Comparison of ENCODE assay signal across 1 cellular context in genomic region chr3:101519685-101520365, GRCh38.
TF ChIP-seq lines count a peak whose summit lies in the region.

No MANE protein-coding gene starts in this region.

TF ChIP-seq in HepG2, 621 proteins besides CTCF, POLR2A, EP300 and RAD21 (continued from another document and continues in another):
- peak; percentile 18; the same call in 1 of the 2 replicates for TF ChIP-seq ISL2 (CRISPR knock-in tag; IDR thresholded peaks at IDR 0.05)
- TF ChIP-seq HMG20B (CRISPR knock-in tag; conservative IDR thresholded peaks at IDR 0.05), result no peak
- 0 out of 2 replicates have a peak, but pooled peaks have one; percentile 35 for TF ChIP-seq ARID3A (IDR thresholded peaks at IDR 0.05; ENCODE audit: low read depth, low read length)
- no peak for TF ChIP-seq ZNF3 (CRISPR knock-in tag; IDR thresholded peaks at IDR 0.05)
- no peak for TF ChIP-seq PHF5A (CRISPR knock-in tag; IDR thresholded peaks at IDR 0.05; ENCODE audit: low read depth, unreplicated experiment)
- no peak for TF ChIP-seq ZNF264 (CRISPR knock-in tag; IDR thresholded peaks at IDR 0.05)
- no peak for TF ChIP-seq NR2F2 (IDR thresholded peaks at IDR 0.05; ENCODE audit: borderline replicate concordance, low read depth)
- TF ChIP-seq POLR2AphosphoS2 (IDR thresholded peaks at IDR 0.05; ENCODE audit: low read depth, low read length), result no peak
- TF ChIP-seq ZNF644 (CRISPR knock-in tag; IDR thresholded peaks at IDR 0.05; ENCODE audit: low read depth), result peak; percentile 28; the same call in 1 of the 2 replicates
- no peak for TF ChIP-seq BCL3 (CRISPR knock-in tag; IDR thresholded peaks at IDR 0.05)
- no peak for TF ChIP-seq FOXA1 (IDR thresholded peaks at IDR 0.05)
- TF ChIP-seq FOXA1 (CRISPR knock-in tag; IDR thresholded peaks at IDR 0.05), result no peak
- no peak for TF ChIP-seq CEBPZ (IDR thresholded peaks at IDR 0.05; ENCODE audit: low read length)
- TF ChIP-seq ZNF350 (CRISPR knock-in tag; IDR thresholded peaks at IDR 0.05; ENCODE audit: borderline replicate concordance, low read depth), result no peak
- no peak for TF ChIP-seq KAT8 (CRISPR knock-in tag; IDR thresholded peaks at IDR 0.05)
- no peak for TF ChIP-seq ZBTB4 (CRISPR knock-in tag; IDR thresholded peaks at IDR 0.05; ENCODE audit: borderline replicate concordance)
- no peak for TF ChIP-seq ZNF619 (CRISPR knock-in tag; IDR thresholded peaks at IDR 0.05)
- no peak for TF ChIP-seq RBM39 (IDR thresholded peaks at IDR 0.05; ENCODE audit: low read depth, low read length, poor library complexity, severe bottlenecking)
- TF ChIP-seq ZNF256 (CRISPR knock-in tag; conservative IDR thresholded peaks at IDR 0.05), result no peak
- TF ChIP-seq CEBPG (CRISPR knock-in tag; IDR thresholded peaks at IDR 0.05), result peak; percentile 56
- no peak for TF ChIP-seq GABPB1 (CRISPR knock-in tag; IDR thresholded peaks at IDR 0.05)
- no peak for TF ChIP-seq NFE2L2 (IDR thresholded peaks at IDR 0.05; ENCODE audit: low read length)
- no peak for TF ChIP-seq SIX1 (CRISPR knock-in tag; IDR thresholded peaks at IDR 0.05; ENCODE audit: borderline replicate concordance)
- TF ChIP-seq PRDM10 (CRISPR knock-in tag; IDR thresholded peaks at IDR 0.05; ENCODE audit: low read depth), result no peak
- TF ChIP-seq SCMH1 (CRISPR knock-in tag; IDR thresholded peaks at IDR 0.05; ENCODE audit: borderline replicate concordance), result no peak
- no peak for TF ChIP-seq NCOA2 (CRISPR knock-in tag; IDR thresholded peaks at IDR 0.05)
- TF ChIP-seq ZNF776 (CRISPR knock-in tag; IDR thresholded peaks at IDR 0.05), result no peak
- TF ChIP-seq ZUFSP (CRISPR knock-in tag; IDR thresholded peaks at IDR 0.05; ENCODE audit: borderline replicate concordance), result no peak
- TF ChIP-seq ZNF747 (CRISPR knock-in tag; IDR thresholded peaks at IDR 0.05; ENCODE audit: borderline replicate concordance), result no peak
- no peak for TF ChIP-seq NR3C1 (CRISPR knock-in tag; IDR thresholded peaks at IDR 0.05)
- no peak for TF ChIP-seq ZNF724P (CRISPR knock-in tag; IDR thresholded peaks at IDR 0.05; ENCODE audit: borderline replicate concordance)
- TF ChIP-seq TERF1 (CRISPR knock-in tag; IDR thresholded peaks at IDR 0.05), result no peak
- no peak for TF ChIP-seq NBN (conservative IDR thresholded peaks at IDR 0.05)
- no peak for TF ChIP-seq DBP (CRISPR knock-in tag; IDR thresholded peaks at IDR 0.05; ENCODE audit: not compliant biosample characterization)
- no peak for TF ChIP-seq CSRNP2 (CRISPR knock-in tag; conservative IDR thresholded peaks at IDR 0.05; ENCODE audit: low read depth)
- no peak for TF ChIP-seq REST (IDR thresholded peaks at IDR 0.05; ENCODE audit: borderline replicate concordance in 1 of 2, low read depth in 1 of 2, low read length in 2 of 2)
